In genomic region chr9:96938957-96939356, GRCh38 we compare ENCODE assay signal across 4 cellular contexts. TPM values are rescaled to one million over a fixed set of nuclear protein-coding genes. Genes with fewer than 3 reads are reported as not detected.
"Had no signal": no experiment of that assay in that cellular context is flagged by ENCODE, and none has a peak within 500 bp of the region (broad histone marks: within the 10 kb centered on the region; RNA-seq: fewer than 3 reads in every experiment).

No MANE protein-coding gene starts in this region.

RNA-seq across cellular contexts. Expression of gene NUTM2G, which starts 10.3 kb away (rescaled TPM):
- total RNA-seq: HepG2, HT-29, HT1080, IMR-90 had no signal
- polyA plus RNA-seq: HepG2, IMR-90 had no signal
